In genomic region chrX:74423289-74423985, GRCh38 we compare ENCODE assay signal across 1 cellular context.
TF ChIP-seq lines count a peak whose summit lies in the region.

No MANE protein-coding gene starts in this region.

TF ChIP-seq in HEK293, 187 proteins besides CTCF, POLR2A, EP300 and RAD21 (continued from another document):
- TF ChIP-seq REST (tag by site-specific recombination; IDR thresholded peaks at IDR 0.05): no peak
- peak; percentile 76; the same call in 1 of the 2 replicates for TF ChIP-seq SCRT1 (tag by site-specific recombination; IDR thresholded peaks at IDR 0.05; ENCODE audit: borderline replicate concordance)
- no peak for TF ChIP-seq ZNF394 (tag by site-specific recombination; IDR thresholded peaks at IDR 0.05; ENCODE audit: borderline replicate concordance)
- TF ChIP-seq ZIC2 (tag by site-specific recombination; IDR thresholded peaks at IDR 0.05): peak; percentile 42
- TF ChIP-seq TCF7L2 (IDR thresholded peaks at IDR 0.05; ENCODE audit: borderline replicate concordance, low read depth, low read length): no peak
- no peak for TF ChIP-seq ZNF2 (tag by site-specific recombination; IDR thresholded peaks at IDR 0.05)
- no peak for TF ChIP-seq ZNF157 (tag by site-specific recombination; IDR thresholded peaks at IDR 0.05)
- TF ChIP-seq, protein P1, sequence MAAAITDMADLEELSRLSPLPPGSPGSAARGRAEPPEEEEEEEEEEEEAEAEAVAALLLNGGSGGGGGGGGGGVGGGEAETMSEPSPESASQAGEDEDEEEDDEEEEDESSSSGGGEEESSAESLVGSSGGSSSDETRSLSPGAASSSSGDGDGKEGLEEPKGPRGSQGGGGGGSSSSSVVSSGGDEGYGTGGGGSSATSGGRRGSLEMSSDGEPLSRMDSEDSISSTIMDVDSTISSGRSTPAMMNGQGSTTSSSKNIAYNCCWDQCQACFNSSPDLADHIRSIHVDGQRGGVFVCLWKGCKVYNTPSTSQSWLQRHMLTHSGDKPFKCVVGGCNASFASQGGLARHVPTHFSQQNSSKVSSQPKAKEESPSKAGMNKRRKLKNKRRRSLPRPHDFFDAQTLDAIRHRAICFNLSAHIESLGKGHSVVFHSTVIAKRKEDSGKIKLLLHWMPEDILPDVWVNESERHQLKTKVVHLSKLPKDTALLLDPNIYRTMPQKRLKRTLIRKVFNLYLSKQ (tag by site-specific recombination; IDR thresholded peaks at IDR 0.05; ENCODE audit: borderline replicate concordance): no peak
- TF ChIP-seq ZNF549 (tag by site-specific recombination; IDR thresholded peaks at IDR 0.05): no peak
- no peak for TF ChIP-seq ZNF677 (tag by site-specific recombination; IDR thresholded peaks at IDR 0.05)
- peak; percentile 78 for TF ChIP-seq SCRT2 (tag by site-specific recombination; IDR thresholded peaks at IDR 0.05)
- no peak for TF ChIP-seq ZNF423 (tag by site-specific recombination; IDR thresholded peaks at IDR 0.05)
- no peak for TF ChIP-seq ZNF266 (tag by site-specific recombination; IDR thresholded peaks at IDR 0.05; ENCODE audit: low read depth)
- TF ChIP-seq ZNF335 (tag by site-specific recombination; conservative IDR thresholded peaks at IDR 0.05): no peak
- peak; percentile 52; the same call in 1 of the 2 replicates for TF ChIP-seq ZNF76 (tag by site-specific recombination; IDR thresholded peaks at IDR 0.05; ENCODE audit: borderline replicate concordance, low read depth)
- no peak for TF ChIP-seq ZNF121 (tag by site-specific recombination; IDR thresholded peaks at IDR 0.05)
- TF ChIP-seq ZNF184 (tag by site-specific recombination; IDR thresholded peaks at IDR 0.05): no peak
- TF ChIP-seq RBAK (tag by site-specific recombination; IDR thresholded peaks at IDR 0.05): no peak
- TF ChIP-seq, protein P2, sequence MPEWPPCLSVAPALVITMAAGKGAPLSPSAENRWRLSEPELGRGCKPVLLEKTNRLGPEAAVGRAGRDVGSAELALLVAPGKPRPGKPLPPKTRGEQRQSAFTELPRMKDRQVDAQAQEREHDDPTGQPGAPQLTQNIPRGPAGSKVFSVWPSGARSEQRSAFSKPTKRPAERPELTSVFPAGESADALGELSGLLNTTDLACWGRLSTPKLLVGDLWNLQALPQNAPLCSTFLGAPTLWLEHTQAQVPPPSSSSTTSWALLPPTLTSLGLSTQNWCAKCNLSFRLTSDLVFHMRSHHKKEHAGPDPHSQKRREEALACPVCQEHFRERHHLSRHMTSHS (tag by site-specific recombination; IDR thresholded peaks at IDR 0.05): no peak
